ENCODE assay signal across 8 cellular contexts in the genomic region with DNA sequence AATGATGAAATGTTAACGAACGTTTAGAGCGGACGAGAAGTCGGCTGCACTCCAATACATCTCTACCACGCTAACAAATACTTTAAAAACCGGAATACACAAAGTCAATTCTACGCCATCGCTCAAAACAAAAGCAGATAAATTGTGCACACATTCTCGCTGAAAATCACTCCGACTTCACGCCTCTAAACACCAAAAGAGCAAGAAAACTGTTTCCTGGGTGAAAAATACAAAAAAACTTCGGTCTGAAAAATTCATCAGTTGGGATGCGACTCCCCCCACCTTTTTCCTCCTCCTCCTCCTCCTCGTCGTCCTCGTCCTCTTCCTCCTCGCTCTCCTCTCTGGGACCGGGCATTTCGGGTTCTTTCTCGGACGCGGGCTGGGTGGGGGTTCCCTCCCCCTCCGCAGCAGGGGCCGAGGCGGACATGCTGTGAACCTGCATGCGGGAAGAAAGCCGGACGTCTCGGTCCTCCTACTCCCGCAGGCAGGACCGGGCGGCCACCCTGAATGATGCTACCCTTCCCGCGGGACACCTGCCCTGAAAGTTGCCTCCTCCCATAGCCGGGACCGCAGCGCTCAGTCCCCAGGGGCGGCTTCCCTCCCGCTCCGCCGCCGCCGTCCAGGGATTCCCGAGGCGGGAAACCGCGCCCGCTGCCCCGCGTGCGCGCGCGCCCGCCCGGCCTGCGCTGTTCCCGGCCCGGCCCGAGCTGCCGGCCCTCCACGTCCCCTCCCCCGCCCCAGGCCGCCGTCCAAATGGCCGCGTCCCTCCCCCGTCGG. TPM values are rescaled to one million over a fixed set of nuclear protein-coding genes. Genes with fewer than 3 reads are reported as not detected.
DNase-seq lines count a peak whose midpoint lies in the region; ATAC-seq and TF ChIP-seq lines count a peak whose summit lies in the region.

No MANE protein-coding gene starts in this region.

- H3K27me3 ChIP-seq in body of pancreas, result no peaks in the 10 kb centered on the region

- ATAC-seq in GM19035 (IDR thresholded peaks at IDR 0.05; ENCODE audit: unreplicated experiment) (peak; percentile 23), HG03354 (IDR thresholded peaks at IDR 0.05; ENCODE audit: poor library complexity, severe bottlenecking, unreplicated experiment) (peak; percentile 27), body of pancreas (peak; percentile 87), GM18873 (IDR thresholded peaks at IDR 0.05; ENCODE audit: low FRiP score, unreplicated experiment) (no peak)

- peak in 1 of 3 donors; percentile 9 for TF ChIP-seq POLR2A in body of pancreas (IDR thresholded peaks at IDR 0.05)

- no peaks in the 10 kb centered on the region for H3K9me3 ChIP-seq in body of pancreas

- H3K4me3 ChIP-seq in body of pancreas (peak overlapping the region; percentile 69 to 82), iPS-11a (ENCODE audit: low read depth, low read length) (peak overlapping the region; percentile 73)

- peaks cover 42% of the 10 kb centered on the region for H3K4me1 ChIP-seq in body of pancreas

- TF ChIP-seq CTCF in body of pancreas (IDR thresholded peaks at IDR 0.05), result no peak

- intact Hi-C loops in body of pancreas (cut with DNase I), result no loop called here

- no peaks in the 10 kb centered on the region for H3K36me3 ChIP-seq in body of pancreas (replicated peaks in 1 of 2; ENCODE audit: insufficient read depth in 1 of 2, low read depth in 2 of 2)

- DNase-seq in C1 segment of cervical spinal cord (lab: John Stamatoyannopoulos, UW) (peak in 8 of 14 donors; percentile 62 to 92 (median 81)), RPMI8226 (peak; percentile 53), body of pancreas (peak; percentile 61 to 80 (median 67)), retina (peak; percentile 85)

- H3K27ac ChIP-seq in body of pancreas, result peak overlapping the region; percentile 93 to 100 (median 96)

- 0 to 1% methylated on average over 44 to 70 of the region's 70 CpGs for WGBS in body of pancreas, 2 donors

RNA-seq across cellular contexts. Expression of gene DEK, which starts 0.6 kb away (rescaled TPM):
- total RNA-seq in body of pancreas, result 10 to 100 TPM; 67.2 to 72.9 TPM
